In the genomic region with DNA sequence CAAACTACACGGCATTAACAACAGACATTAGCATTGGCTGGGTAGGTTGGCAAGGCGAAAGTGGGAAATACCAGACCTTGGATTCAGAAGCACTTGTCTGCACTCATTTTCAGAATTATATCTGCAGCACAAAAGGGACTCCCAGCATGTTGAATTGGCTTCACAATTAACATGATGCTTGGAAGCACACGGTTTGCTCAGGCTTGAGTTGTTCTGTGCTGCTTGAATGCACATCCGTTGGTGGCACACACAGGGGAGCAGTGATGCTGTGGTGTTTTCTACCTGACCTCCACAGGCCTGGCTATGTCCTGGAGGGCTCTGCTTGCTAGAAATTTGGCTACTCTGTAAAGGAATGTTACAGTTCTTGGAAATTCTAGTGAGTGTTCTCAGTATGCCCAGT, we compare ENCODE assay signal across 27 cellular contexts.
"Had no signal": no experiment of that assay in that cellular context is flagged by ENCODE, and none has a peak within 500 bp of the region (broad histone marks: within the 10 kb centered on the region; RNA-seq: fewer than 3 reads in every experiment).

No MANE protein-coding gene starts in this region.

- H3K9me3 Mint-ChIP-seq: activated naive CD4-positive, alpha-beta T cell treated with anti-CD3 and anti-CD28 coated beads for 36 hours; activated naive CD8-positive, alpha-beta T cell treated with anti-CD3 and anti-CD28 coated beads for 36 hours; activated T-helper 1 cell treated with anti-CD3 and anti-CD28 coated beads, Interleukin-12 subunit alpha, Interleukin-12 subunit beta, Interleukin-2, Interleukin-4 antibody, amounts not matched to agents 30 ng/mL and 10 ng/mL and 1 ng/mL, durations not matched to agents 14 hours and 24 hours and 36 hours; mesothelial cell of epicardium had no signal

- FAIRE-seq: kidney, TTC549, urothelium cell line had no signal

- DNase-seq: activated CD4-positive, alpha-beta T cell treated with anti-CD3 and anti-CD28 coated beads for 48 hours; activated CD4-positive, alpha-beta T cell treated with anti-CD3 and anti-CD28 coated beads, Interleukin-2, amount 50 U/mL, for 48 hours; activated CD8-positive, alpha-beta memory T cell treated with anti-CD3 and anti-CD28 coated beads, Interleukin-2, amount 50 U/mL, for 4 hours; activated effector memory CD4-positive, alpha-beta T cell treated with anti-CD3 and anti-CD28 coated beads, Interleukin-2, amount 50 U/mL, for 16 hours; activated naive CD4-positive, alpha-beta T cell treated with anti-CD3 and anti-CD28 coated beads for 36 hours; activated naive CD8-positive, alpha-beta T cell treated with anti-CD3 and anti-CD28 coated beads for 36 hours; activated T-cell treated with anti-CD3 and anti-CD28 coated beads, Interleukin-2, amount 50 U/mL, for 1 hour; adrenal gland; aorta; body of pancreas; effector memory CD4-positive, alpha-beta T cell; gastrocnemius medialis; hypothalamus; immature natural killer cell; kidney; left colon; naive B cell; nephron progenitor cell; ovary; spleen; stimulated activated naive CD4-positive, alpha-beta T cell treated with Interleukin-2 at 50 U/mL for 16 hours; trophoblast cell had no signal

- ATAC-seq: body of pancreas, gastrocnemius medialis, left colon had no signal

- H3K27me3 Mint-ChIP-seq: activated naive CD8-positive, alpha-beta T cell treated with anti-CD3 and anti-CD28 coated beads for 36 hours; naive B cell; progenitor cell of endocrine pancreas had no signal

- H3K27ac Mint-ChIP-seq: activated naive CD4-positive, alpha-beta T cell treated with anti-CD3 and anti-CD28 coated beads for 36 hours; activated naive CD8-positive, alpha-beta T cell treated with anti-CD3 and anti-CD28 coated beads for 36 hours; mesothelial cell of epicardium; progenitor cell of endocrine pancreas had no signal

- H3K4me3 Mint-ChIP-seq: activated naive CD4-positive, alpha-beta T cell treated with anti-CD3 and anti-CD28 coated beads for 36 hours; activated naive CD8-positive, alpha-beta T cell treated with anti-CD3 and anti-CD28 coated beads for 36 hours; activated T-helper 1 cell treated with anti-CD3 and anti-CD28 coated beads, Interleukin-12 subunit alpha, Interleukin-12 subunit beta, Interleukin-2, Interleukin-4 antibody, amounts not matched to agents 30 ng/mL and 10 ng/mL and 1 ng/mL, durations not matched to agents 14 hours and 24 hours and 36 hours; immature natural killer cell; mesothelial cell of epicardium; nephron progenitor cell had no signal
